ENCODE assay signal across 8 cellular contexts in genomic region chr12:124391340-124392261, GRCh38.
DNase-seq lines count a peak whose midpoint lies in the region; ATAC-seq and TF ChIP-seq lines count a peak whose summit lies in the region.

No MANE protein-coding gene starts in this region.

- H3K4me1 Mint-ChIP-seq in neural progenitor cell: peaks cover 32% of the 10 kb centered on the region

- H3K79me2 ChIP-seq in neural progenitor cell (ENCODE audit: low read depth): no peaks in the 10 kb centered on the region

- H3K27ac ChIP-seq in neural progenitor cell (no peak overlapping the region), upper lobe of left lung (peak overlapping the region; percentile 89 to 95 (median 90))

- H3K9me3 Mint-ChIP-seq in neural progenitor cell: no peaks in the 10 kb centered on the region

- H3K4me3 Mint-ChIP-seq in neural progenitor cell: no peak overlapping the region

- H3K4me1 ChIP-seq in endocrine pancreas (ENCODE audit: control insufficient read depth, insufficient read depth, low read length) (no peaks in the 10 kb centered on the region), neural progenitor cell (peaks cover 20% of the 10 kb centered on the region), upper lobe of left lung (peaks cover 76 to 87% (median 83%) of the 10 kb centered on the region in 4 donors)

- no peaks in the 10 kb centered on the region for H3K9me3 ChIP-seq in endocrine pancreas (ENCODE audit: control insufficient read depth, low read length)
- no peaks in the 10 kb centered on the region for H3K9me3 ChIP-seq in neural progenitor cell (ENCODE audit: low read depth)
- no peaks in the 10 kb centered on the region for H3K9me3 ChIP-seq in upper lobe of left lung

- peaks cover 10% of the 10 kb centered on the region for H3K27me3 Mint-ChIP-seq in neural progenitor cell (ENCODE audit: insufficient read depth, low read depth)

- WGBS in upper lobe of left lung, 2 donors: 61 to 77% methylated on average over 22 to 34 of the region's 35 CpGs

- no peak overlapping the region for H3K4me2 ChIP-seq in neural progenitor cell

- H3K9ac ChIP-seq in endocrine pancreas (ENCODE audit: control insufficient read depth, insufficient read depth, low read length): peak overlapping the region; percentile 19
- no peak overlapping the region for H3K9ac ChIP-seq in neural progenitor cell

- peaks cover 2% of the 10 kb centered on the region for H3K36me3 Mint-ChIP-seq in neural progenitor cell

- TF ChIP-seq CTCF in neural progenitor cell (IDR thresholded peaks at IDR 0.05) (no peak), upper lobe of left lung (IDR thresholded peaks at IDR 0.05) (no peak)

- H3F3A ChIP-seq in neural progenitor cell (ENCODE audit: low read depth): peaks cover 5% of the 10 kb centered on the region

- no peak for TF ChIP-seq POLR2A in upper lobe of left lung (IDR thresholded peaks at IDR 0.05)

- no peak overlapping the region for H2AFZ ChIP-seq in neural progenitor cell (replicated peaks)

- ATAC-seq in GM21360 (IDR thresholded peaks at IDR 0.05; ENCODE audit: unreplicated experiment) (peak; percentile 48), upper lobe of left lung (ENCODE audit: low FRiP score in 2 of 2) (peak in 1 of 2 donors; percentile 50)

- DNase-seq in AML-193 (lab: John Stamatoyannopoulos, UW) (peak; percentile 74 to 84), M059J (ENCODE audit: low read depth) (peak; percentile 86), neural progenitor cell (ENCODE audit: low spot score) (no peak), upper lobe of left lung (peak in 1 of 2 donors; percentile 84), NCI-H82 treated with DMSO at 0.1 percent for 48 hours (lab: John Stamatoyannopoulos, UW; ENCODE audit: unreplicated experiment) (no peak)
- DNase-seq in activated CD4-positive, alpha-beta T cell treated with anti-CD3 and anti-CD28 coated beads, Interleukin-2, amount 50 U/mL, for 4 hours: peak; percentile 35 to 51

- H3K27me3 ChIP-seq in endocrine pancreas (ENCODE audit: control insufficient read depth, insufficient read depth, low read length): no peaks in the 10 kb centered on the region
- H3K27me3 ChIP-seq in neural progenitor cell: peaks cover 13% of the 10 kb centered on the region
- H3K27me3 ChIP-seq in upper lobe of left lung: no peaks in the 10 kb centered on the region

- H3K4me3 ChIP-seq in endocrine pancreas (ENCODE audit: control insufficient read depth, insufficient read depth, low read length) (no peak overlapping the region), neural progenitor cell (no peak overlapping the region), upper lobe of left lung (peak overlapping the region in 1 of 4 donors; percentile 27)

- H4K20me1 ChIP-seq in neural progenitor cell (ENCODE audit: low read depth): peaks cover 86% of the 10 kb centered on the region

- no peak for TF ChIP-seq EP300 in upper lobe of left lung (IDR thresholded peaks at IDR 0.05)

- H3K27ac Mint-ChIP-seq in neural progenitor cell: peak overlapping the region; percentile 44

- H3K36me3 ChIP-seq in endocrine pancreas (ENCODE audit: control insufficient read depth, insufficient read depth, low read length): no peaks in the 10 kb centered on the region
- H3K36me3 ChIP-seq in neural progenitor cell: no peaks in the 10 kb centered on the region
- peaks cover 4 to 33% (median 22%) of the 10 kb centered on the region in 4 donors for H3K36me3 ChIP-seq in upper lobe of left lung

Comparison
In these comparisons a context has a peak if more than half of its experiments do, and no peak if none do; other contexts are left out.
1. DNase-seq: peak in AML-193 (2 of 2), M059J (single experiment) and activated CD4-positive, alpha-beta T cell treated with anti-CD3 and anti-CD28 coated beads, Interleukin-2, amount 50 U/mL, for 4 hours (2 of 2); none in neural progenitor cell (single experiment) and NCI-H82 treated with DMSO at 0.1 percent for 48 hours (single experiment).